1 cellular context compared by ENCODE assay signal in the genomic region with DNA sequence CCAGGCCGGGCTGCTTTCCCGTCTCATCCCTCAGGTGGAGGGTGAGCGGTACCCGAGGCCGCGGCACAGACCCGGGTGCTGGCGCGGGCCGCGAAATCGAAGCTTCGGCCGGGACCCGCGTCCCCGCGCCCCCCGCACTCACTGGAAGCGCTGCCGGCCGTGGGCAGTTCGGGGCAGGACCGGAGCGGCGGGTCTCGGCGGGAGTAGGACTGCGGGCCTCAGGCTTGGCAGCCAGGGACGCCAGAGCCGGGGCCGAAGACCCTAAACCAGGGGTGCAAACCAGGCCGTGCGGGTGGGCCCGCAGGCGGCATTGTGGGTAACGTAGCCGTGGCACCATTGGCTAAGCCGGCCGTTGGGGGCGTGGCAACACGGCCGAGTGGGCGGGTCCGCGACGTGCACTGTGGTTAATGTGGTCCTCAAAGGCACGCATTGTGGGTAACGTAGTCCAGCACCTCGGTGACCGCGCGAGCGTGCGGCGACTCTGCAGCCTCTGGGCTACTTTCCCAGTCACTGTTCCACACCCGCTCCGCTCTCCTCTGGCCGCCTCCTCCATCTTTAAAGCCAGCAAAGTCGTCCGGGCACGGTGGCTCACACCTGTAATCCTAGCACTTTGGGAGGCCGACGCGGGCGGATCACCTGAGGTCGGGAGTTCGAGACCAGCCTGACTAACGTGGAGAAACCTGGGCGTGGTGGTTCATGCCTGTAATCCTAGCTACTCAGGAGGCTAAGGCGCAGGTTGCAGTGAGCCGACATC.
TF ChIP-seq lines count a peak whose summit lies in the region.

Gene ZNF500 (minus strand): TSS at position 288 of the 754 bp plus-strand sequence. CDS start 1,184 bp downstream, outside the sequence.

TF ChIP-seq in HepG2, 621 proteins besides CTCF, POLR2A, EP300 and RAD21 (continued from another document and continues in another):
- TF ChIP-seq, protein P1, sequence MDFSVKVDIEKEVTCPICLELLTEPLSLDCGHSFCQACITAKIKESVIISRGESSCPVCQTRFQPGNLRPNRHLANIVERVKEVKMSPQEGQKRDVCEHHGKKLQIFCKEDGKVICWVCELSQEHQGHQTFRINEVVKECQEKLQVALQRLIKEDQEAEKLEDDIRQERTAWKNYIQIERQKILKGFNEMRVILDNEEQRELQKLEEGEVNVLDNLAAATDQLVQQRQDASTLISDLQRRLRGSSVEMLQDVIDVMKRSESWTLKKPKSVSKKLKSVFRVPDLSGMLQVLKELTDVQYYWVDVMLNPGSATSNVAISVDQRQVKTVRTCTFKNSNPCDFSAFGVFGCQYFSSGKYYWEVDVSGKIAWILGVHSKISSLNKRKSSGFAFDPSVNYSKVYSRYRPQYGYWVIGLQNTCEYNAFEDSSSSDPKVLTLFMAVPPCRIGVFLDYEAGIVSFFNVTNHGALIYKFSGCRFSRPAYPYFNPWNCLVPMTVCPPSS (IDR thresholded peaks at IDR 0.05) = no peak
- TF ChIP-seq SMARCE1 (IDR thresholded peaks at IDR 0.05; ENCODE audit: borderline replicate concordance) (no peak), POLR2AphosphoS2 (IDR thresholded peaks at IDR 0.05; ENCODE audit: low read depth, low read length) (no peak), EEA1 (CRISPR knock-in tag; IDR thresholded peaks at IDR 0.05; ENCODE audit: borderline replicate concordance) (no peak), CBX2 (IDR thresholded peaks at IDR 0.05; ENCODE audit: low read depth, low read length) (no peak), CBX2 (CRISPR knock-in tag; IDR thresholded peaks at IDR 0.05; ENCODE audit: low read depth) (no peak), KDM4B (CRISPR knock-in tag; IDR thresholded peaks at IDR 0.05) (no peak), MBNL3 (CRISPR knock-in tag; conservative IDR thresholded peaks at IDR 0.05) (no peak), MTA1 (CRISPR knock-in tag; IDR thresholded peaks at IDR 0.05; ENCODE audit: borderline replicate concordance) (peak; percentile 39; the same call in 1 of the 2 replicates), PHF5A (CRISPR knock-in tag; IDR thresholded peaks at IDR 0.05; ENCODE audit: low read depth, unreplicated experiment) (peak; percentile 52), ZKSCAN1 (IDR thresholded peaks at IDR 0.05; ENCODE audit: low read length) (no peak), IKZF4 (CRISPR knock-in tag; IDR thresholded peaks at IDR 0.05; ENCODE audit: borderline replicate concordance, low read depth, not compliant biosample characterization) (no peak), ZNF44 (CRISPR knock-in tag; IDR thresholded peaks at IDR 0.05) (no peak), ZFP36 (IDR thresholded peaks at IDR 0.05; ENCODE audit: borderline replicate concordance, low read depth, low read length, partially characterized antibody) (no peak), ZNF253 (CRISPR knock-in tag; IDR thresholded peaks at IDR 0.05; ENCODE audit: borderline replicate concordance) (no peak), ELF3 (CRISPR knock-in tag; IDR thresholded peaks at IDR 0.05) (peak; percentile 31; the same call in 1 of the 2 replicates), KMT2B (CRISPR knock-in tag; IDR thresholded peaks at IDR 0.05) (peak; percentile 81), ZNF781 (CRISPR knock-in tag; IDR thresholded peaks at IDR 0.05; ENCODE audit: borderline replicate concordance, not compliant biosample characterization) (peak; percentile 30), HES4 (CRISPR knock-in tag; IDR thresholded peaks at IDR 0.05; ENCODE audit: borderline replicate concordance) (no peak; the same call in 1 of the 2 replicates), PCBP1 (IDR thresholded peaks at IDR 0.05; ENCODE audit: borderline replicate concordance, low read depth, low read length) (peak; percentile 79; the same call in 1 of the 2 replicates), ZNF629 (CRISPR knock-in tag; conservative IDR thresholded peaks at IDR 0.05) (peak; percentile 10; the same call in 1 of the 2 replicates), KLF16 (CRISPR knock-in tag; IDR thresholded peaks at IDR 0.05) (peak in 1 of 2 experiments; percentile 87; a peak in 2 of 4 replicates), CSRNP2 (CRISPR knock-in tag; conservative IDR thresholded peaks at IDR 0.05; ENCODE audit: low read depth) (no peak), ZNF547 (CRISPR knock-in tag; IDR thresholded peaks at IDR 0.05) (peak; percentile 46; the same call in 1 of the 2 replicates), BRCA1 (CRISPR knock-in tag; IDR thresholded peaks at IDR 0.05) (no peak), TCF7L2 (IDR thresholded peaks at IDR 0.05; ENCODE audit: low read depth, low read length) (no peak)
- TF ChIP-seq, protein P2, sequence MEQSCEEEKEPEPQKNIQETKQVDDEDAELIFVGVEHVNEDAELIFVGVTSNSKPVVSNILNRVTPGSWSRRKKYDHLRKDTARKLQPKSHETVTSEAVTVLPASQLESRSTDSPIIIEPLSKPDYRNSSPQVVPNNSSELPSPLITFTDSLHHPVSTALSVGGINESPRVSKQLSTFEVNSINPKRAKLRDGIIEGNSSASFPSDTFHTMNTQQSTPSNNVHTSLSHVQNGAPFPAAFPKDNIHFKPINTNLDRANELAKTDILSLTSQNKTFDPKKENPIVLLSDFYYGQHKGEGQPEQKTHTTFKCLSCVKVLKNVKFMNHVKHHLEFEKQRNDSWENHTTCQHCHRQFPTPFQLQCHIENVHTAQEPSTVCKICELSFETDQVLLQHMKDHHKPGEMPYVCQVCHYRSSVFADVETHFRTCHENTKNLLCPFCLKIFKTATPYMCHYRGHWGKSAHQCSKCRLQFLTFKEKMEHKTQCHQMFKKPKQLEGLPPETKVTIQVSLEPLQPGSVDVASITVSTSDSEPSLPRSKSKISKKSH (CRISPR knock-in tag; IDR thresholded peaks at IDR 0.05; ENCODE audit: borderline replicate concordance) = peak; percentile 80; the same call in 1 of the 2 replicates
- TF ChIP-seq, protein P3, sequence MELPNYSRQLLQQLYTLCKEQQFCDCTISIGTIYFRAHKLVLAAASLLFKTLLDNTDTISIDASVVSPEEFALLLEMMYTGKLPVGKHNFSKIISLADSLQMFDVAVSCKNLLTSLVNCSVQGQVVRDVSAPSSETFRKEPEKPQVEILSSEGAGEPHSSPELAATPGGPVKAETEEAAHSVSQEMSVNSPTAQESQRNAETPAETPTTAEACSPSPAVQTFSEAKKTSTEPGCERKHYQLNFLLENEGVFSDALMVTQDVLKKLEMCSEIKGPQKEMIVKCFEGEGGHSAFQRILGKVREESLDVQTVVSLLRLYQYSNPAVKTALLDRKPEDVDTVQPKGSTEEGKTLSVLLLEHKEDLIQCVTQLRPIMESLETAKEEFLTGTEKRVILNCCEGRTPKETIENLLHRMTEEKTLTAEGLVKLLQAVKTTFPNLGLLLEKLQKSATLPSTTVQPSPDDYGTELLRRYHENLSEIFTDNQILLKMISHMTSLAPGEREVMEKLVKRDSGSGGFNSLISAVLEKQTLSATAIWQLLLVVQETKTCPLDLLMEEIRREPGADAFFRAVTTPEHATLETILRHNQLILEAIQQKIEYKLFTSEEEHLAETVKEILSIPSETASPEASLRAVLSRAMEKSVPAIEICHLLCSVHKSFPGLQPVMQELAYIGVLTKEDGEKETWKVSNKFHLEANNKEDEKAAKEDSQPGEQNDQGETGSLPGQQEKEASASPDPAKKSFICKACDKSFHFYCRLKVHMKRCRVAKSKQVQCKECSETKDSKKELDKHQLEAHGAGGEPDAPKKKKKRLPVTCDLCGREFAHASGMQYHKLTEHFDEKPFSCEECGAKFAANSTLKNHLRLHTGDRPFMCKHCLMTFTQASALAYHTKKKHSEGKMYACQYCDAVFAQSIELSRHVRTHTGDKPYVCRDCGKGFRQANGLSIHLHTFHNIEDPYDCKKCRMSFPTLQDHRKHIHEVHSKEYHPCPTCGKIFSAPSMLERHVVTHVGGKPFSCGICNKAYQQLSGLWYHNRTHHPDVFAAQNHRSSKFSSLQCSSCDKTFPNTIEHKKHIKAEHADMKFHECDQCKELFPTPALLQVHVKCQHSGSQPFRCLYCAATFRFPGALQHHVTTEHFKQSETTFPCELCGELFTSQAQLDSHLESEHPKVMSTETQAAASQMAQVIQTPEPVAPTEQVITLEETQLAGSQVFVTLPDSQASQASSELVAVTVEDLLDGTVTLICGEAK (IDR thresholded peaks at IDR 0.05) = no peak
- TF ChIP-seq, protein P3 (CRISPR knock-in tag; IDR thresholded peaks at IDR 0.05) = peak; percentile 55; the same call in 1 of the 2 replicates
- TF ChIP-seq, protein P4, sequence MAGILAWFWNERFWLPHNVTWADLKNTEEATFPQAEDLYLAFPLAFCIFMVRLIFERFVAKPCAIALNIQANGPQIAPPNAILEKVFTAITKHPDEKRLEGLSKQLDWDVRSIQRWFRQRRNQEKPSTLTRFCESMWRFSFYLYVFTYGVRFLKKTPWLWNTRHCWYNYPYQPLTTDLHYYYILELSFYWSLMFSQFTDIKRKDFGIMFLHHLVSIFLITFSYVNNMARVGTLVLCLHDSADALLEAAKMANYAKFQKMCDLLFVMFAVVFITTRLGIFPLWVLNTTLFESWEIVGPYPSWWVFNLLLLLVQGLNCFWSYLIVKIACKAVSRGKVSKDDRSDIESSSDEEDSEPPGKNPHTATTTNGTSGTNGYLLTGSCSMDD (CRISPR knock-in tag; IDR thresholded peaks at IDR 0.05) = no peak
- TF ChIP-seq, protein P5, sequence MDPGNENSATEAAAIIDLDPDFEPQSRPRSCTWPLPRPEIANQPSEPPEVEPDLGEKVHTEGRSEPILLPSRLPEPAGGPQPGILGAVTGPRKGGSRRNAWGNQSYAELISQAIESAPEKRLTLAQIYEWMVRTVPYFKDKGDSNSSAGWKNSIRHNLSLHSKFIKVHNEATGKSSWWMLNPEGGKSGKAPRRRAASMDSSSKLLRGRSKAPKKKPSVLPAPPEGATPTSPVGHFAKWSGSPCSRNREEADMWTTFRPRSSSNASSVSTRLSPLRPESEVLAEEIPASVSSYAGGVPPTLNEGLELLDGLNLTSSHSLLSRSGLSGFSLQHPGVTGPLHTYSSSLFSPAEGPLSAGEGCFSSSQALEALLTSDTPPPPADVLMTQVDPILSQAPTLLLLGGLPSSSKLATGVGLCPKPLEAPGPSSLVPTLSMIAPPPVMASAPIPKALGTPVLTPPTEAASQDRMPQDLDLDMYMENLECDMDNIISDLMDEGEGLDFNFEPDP (CRISPR knock-in tag; conservative IDR thresholded peaks at IDR 0.05) = 0 out of 2 replicates have a peak, but pooled peaks have one; percentile 27
- TF ChIP-seq, protein P6, sequence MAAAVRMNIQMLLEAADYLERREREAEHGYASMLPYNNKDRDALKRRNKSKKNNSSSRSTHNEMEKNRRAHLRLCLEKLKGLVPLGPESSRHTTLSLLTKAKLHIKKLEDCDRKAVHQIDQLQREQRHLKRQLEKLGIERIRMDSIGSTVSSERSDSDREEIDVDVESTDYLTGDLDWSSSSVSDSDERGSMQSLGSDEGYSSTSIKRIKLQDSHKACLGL (CRISPR knock-in tag; IDR thresholded peaks at IDR 0.05) = peak; percentile 92
